ENCODE assay signal across 1 cellular context in the genomic region with DNA sequence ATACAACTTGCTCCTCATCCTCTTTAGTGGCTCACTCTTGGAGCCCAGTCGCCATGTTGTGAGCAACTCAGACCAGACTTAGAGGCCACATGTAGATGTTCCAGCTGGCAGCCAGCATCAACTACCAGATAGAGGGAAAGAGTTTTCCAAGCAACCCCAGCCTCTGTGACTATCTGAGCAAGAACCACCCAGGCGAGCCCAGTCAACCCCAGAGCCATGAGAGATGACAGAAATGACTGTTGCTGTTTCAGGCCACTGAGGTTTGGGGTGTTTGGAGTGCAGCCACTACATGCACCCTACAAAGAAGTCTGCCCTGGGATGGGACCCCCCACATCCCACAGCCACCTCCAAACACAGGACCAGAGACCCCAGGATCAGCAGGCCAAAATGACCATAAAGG.
TF ChIP-seq lines count a peak whose summit lies in the region.

No MANE protein-coding gene starts in this region.

TF ChIP-seq in K562, 482 proteins besides CTCF, POLR2A, EP300 and RAD21 (continued from another document and continues in another):
- TF ChIP-seq, protein P1, sequence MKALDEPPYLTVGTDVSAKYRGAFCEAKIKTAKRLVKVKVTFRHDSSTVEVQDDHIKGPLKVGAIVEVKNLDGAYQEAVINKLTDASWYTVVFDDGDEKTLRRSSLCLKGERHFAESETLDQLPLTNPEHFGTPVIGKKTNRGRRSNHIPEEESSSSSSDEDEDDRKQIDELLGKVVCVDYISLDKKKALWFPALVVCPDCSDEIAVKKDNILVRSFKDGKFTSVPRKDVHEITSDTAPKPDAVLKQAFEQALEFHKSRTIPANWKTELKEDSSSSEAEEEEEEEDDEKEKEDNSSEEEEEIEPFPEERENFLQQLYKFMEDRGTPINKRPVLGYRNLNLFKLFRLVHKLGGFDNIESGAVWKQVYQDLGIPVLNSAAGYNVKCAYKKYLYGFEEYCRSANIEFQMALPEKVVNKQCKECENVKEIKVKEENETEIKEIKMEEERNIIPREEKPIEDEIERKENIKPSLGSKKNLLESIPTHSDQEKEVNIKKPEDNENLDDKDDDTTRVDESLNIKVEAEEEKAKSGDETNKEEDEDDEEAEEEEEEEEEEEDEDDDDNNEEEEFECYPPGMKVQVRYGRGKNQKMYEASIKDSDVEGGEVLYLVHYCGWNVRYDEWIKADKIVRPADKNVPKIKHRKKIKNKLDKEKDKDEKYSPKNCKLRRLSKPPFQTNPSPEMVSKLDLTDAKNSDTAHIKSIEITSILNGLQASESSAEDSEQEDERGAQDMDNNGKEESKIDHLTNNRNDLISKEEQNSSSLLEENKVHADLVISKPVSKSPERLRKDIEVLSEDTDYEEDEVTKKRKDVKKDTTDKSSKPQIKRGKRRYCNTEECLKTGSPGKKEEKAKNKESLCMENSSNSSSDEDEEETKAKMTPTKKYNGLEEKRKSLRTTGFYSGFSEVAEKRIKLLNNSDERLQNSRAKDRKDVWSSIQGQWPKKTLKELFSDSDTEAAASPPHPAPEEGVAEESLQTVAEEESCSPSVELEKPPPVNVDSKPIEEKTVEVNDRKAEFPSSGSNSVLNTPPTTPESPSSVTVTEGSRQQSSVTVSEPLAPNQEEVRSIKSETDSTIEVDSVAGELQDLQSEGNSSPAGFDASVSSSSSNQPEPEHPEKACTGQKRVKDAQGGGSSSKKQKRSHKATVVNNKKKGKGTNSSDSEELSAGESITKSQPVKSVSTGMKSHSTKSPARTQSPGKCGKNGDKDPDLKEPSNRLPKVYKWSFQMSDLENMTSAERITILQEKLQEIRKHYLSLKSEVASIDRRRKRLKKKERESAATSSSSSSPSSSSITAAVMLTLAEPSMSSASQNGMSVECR (CRISPR knock-in tag; IDR thresholded peaks at IDR 0.05) = no peak
- TF ChIP-seq STAT5B (CRISPR knock-in tag; IDR thresholded peaks at IDR 0.05) (no peak), JUNB (CRISPR knock-in tag; conservative IDR thresholded peaks at IDR 0.05) (no peak), ZNF165 (CRISPR knock-in tag; IDR thresholded peaks at IDR 0.05; ENCODE audit: borderline replicate concordance) (no peak), TAF1 (IDR thresholded peaks at IDR 0.05; ENCODE audit: control insufficient read depth, extremely low read depth, insufficient read depth, low read length, severe bottlenecking) (no peak), KDM4B (IDR thresholded peaks at IDR 0.05; ENCODE audit: borderline replicate concordance in 2 of 2, low read depth in 1 of 2) (no peak), ZNF445 (CRISPR knock-in tag; IDR thresholded peaks at IDR 0.05; ENCODE audit: low read depth) (no peak), ZNF232 (CRISPR knock-in tag; IDR thresholded peaks at IDR 0.05) (no peak), ZFP36 (IDR thresholded peaks at IDR 0.05; ENCODE audit: low read depth, low read length, partially characterized antibody) (no peak), SNRNP70 (optimal IDR thresholded peaks at IDR 0.05; ENCODE audit: low read depth, low read length) (peak; percentile 36), EP400 (IDR thresholded peaks at IDR 0.05) (no peak), JUN (IDR thresholded peaks at IDR 0.05; ENCODE audit: borderline replicate concordance, low read depth, low read length) (no peak), JUN (CRISPR knock-in tag; IDR thresholded peaks at IDR 0.05; ENCODE audit: borderline replicate concordance) (no peak), CHD1 (IDR thresholded peaks at IDR 0.05; ENCODE audit: low read length) (peak; percentile 24), KLF16 (IDR thresholded peaks at IDR 0.05) (no peak), TCF7 (IDR thresholded peaks at IDR 0.05; ENCODE audit: borderline replicate concordance) (0 out of 2 replicates have a peak, but pooled peaks have one; percentile 1), ETV5 (CRISPR knock-in tag; IDR thresholded peaks at IDR 0.05; ENCODE audit: low read depth) (no peak), CEBPB (tag; IDR thresholded peaks at IDR 0.05) (no peak), RCOR1 (IDR thresholded peaks at IDR 0.05; ENCODE audit: borderline replicate concordance in 1 of 2, low read depth in 2 of 2, low read length in 2 of 2) (no peak), RBM39 (optimal IDR thresholded peaks at IDR 0.05; ENCODE audit: low read depth, low read length) (no peak), ZKSCAN3 (CRISPR knock-in tag; IDR thresholded peaks at IDR 0.05) (no peak), HEY1 (CRISPR knock-in tag; IDR thresholded peaks at IDR 0.05; ENCODE audit: borderline replicate concordance) (no peak), MBD2 (IDR thresholded peaks at IDR 0.05; ENCODE audit: borderline replicate concordance, low read depth) (no peak), NR2F6 (CRISPR knock-in tag; IDR thresholded peaks at IDR 0.05) (peak; percentile 69; the same call in 1 of the 2 replicates), PRMT5 (CRISPR knock-in tag; IDR thresholded peaks at IDR 0.05) (0 out of 2 replicates have a peak, but pooled peaks have one; percentile 36), ZNF695 (CRISPR knock-in tag; IDR thresholded peaks at IDR 0.05) (0 out of 2 replicates have a peak, but pooled peaks have one; percentile 31), JUND (IDR thresholded peaks at IDR 0.05; ENCODE audit: borderline replicate concordance, low read depth, low read length) (no peak), JUND (tag; IDR thresholded peaks at IDR 0.05; ENCODE audit: borderline replicate concordance, low read depth, low read length) (no peak), MAFF (IDR thresholded peaks at IDR 0.05; ENCODE audit: low read length) (no peak), THRAP3 (IDR thresholded peaks at IDR 0.05; ENCODE audit: borderline replicate concordance) (no peak), MTA3 (IDR thresholded peaks at IDR 0.05; ENCODE audit: borderline replicate concordance) (no peak), TRIM24 (IDR thresholded peaks at IDR 0.05) (no peak), WHSC1 (IDR thresholded peaks at IDR 0.05; ENCODE audit: low read length) (no peak), NFYB (IDR thresholded peaks at IDR 0.05; ENCODE audit: extremely low read depth, insufficient read length) (no peak)
- TF ChIP-seq, protein P2, sequence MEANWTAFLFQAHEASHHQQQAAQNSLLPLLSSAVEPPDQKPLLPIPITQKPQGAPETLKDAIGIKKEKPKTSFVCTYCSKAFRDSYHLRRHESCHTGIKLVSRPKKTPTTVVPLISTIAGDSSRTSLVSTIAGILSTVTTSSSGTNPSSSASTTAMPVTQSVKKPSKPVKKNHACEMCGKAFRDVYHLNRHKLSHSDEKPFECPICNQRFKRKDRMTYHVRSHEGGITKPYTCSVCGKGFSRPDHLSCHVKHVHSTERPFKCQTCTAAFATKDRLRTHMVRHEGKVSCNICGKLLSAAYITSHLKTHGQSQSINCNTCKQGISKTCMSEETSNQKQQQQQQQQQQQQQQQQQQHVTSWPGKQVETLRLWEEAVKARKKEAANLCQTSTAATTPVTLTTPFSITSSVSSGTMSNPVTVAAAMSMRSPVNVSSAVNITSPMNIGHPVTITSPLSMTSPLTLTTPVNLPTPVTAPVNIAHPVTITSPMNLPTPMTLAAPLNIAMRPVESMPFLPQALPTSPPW (CRISPR knock-in tag; IDR thresholded peaks at IDR 0.05) = no peak
- TF ChIP-seq, protein P3, sequence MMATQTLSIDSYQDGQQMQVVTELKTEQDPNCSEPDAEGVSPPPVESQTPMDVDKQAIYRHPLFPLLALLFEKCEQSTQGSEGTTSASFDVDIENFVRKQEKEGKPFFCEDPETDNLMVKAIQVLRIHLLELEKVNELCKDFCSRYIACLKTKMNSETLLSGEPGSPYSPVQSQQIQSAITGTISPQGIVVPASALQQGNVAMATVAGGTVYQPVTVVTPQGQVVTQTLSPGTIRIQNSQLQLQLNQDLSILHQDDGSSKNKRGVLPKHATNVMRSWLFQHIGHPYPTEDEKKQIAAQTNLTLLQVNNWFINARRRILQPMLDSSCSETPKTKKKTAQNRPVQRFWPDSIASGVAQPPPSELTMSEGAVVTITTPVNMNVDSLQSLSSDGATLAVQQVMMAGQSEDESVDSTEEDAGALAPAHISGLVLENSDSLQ (IDR thresholded peaks at IDR 0.05) = no peak
- TF ChIP-seq, protein P4, sequence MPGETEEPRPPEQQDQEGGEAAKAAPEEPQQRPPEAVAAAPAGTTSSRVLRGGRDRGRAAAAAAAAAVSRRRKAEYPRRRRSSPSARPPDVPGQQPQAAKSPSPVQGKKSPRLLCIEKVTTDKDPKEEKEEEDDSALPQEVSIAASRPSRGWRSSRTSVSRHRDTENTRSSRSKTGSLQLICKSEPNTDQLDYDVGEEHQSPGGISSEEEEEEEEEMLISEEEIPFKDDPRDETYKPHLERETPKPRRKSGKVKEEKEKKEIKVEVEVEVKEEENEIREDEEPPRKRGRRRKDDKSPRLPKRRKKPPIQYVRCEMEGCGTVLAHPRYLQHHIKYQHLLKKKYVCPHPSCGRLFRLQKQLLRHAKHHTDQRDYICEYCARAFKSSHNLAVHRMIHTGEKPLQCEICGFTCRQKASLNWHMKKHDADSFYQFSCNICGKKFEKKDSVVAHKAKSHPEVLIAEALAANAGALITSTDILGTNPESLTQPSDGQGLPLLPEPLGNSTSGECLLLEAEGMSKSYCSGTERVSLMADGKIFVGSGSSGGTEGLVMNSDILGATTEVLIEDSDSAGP (CRISPR knock-in tag; IDR thresholded peaks at IDR 0.05) = 0 out of 2 replicates have a peak, but pooled peaks have one; percentile 71
- TF ChIP-seq, protein P5, sequence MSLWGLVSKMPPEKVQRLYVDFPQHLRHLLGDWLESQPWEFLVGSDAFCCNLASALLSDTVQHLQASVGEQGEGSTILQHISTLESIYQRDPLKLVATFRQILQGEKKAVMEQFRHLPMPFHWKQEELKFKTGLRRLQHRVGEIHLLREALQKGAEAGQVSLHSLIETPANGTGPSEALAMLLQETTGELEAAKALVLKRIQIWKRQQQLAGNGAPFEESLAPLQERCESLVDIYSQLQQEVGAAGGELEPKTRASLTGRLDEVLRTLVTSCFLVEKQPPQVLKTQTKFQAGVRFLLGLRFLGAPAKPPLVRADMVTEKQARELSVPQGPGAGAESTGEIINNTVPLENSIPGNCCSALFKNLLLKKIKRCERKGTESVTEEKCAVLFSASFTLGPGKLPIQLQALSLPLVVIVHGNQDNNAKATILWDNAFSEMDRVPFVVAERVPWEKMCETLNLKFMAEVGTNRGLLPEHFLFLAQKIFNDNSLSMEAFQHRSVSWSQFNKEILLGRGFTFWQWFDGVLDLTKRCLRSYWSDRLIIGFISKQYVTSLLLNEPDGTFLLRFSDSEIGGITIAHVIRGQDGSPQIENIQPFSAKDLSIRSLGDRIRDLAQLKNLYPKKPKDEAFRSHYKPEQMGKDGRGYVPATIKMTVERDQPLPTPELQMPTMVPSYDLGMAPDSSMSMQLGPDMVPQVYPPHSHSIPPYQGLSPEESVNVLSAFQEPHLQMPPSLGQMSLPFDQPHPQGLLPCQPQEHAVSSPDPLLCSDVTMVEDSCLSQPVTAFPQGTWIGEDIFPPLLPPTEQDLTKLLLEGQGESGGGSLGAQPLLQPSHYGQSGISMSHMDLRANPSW (CRISPR knock-in tag; IDR thresholded peaks at IDR 0.05) = no peak
- TF ChIP-seq, protein P6, sequence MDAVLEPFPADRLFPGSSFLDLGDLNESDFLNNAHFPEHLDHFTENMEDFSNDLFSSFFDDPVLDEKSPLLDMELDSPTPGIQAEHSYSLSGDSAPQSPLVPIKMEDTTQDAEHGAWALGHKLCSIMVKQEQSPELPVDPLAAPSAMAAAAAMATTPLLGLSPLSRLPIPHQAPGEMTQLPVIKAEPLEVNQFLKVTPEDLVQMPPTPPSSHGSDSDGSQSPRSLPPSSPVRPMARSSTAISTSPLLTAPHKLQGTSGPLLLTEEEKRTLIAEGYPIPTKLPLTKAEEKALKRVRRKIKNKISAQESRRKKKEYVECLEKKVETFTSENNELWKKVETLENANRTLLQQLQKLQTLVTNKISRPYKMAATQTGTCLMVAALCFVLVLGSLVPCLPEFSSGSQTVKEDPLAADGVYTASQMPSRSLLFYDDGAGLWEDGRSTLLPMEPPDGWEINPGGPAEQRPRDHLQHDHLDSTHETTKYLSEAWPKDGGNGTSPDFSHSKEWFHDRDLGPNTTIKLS (IDR thresholded peaks at IDR 0.05; ENCODE audit: borderline replicate concordance, low read depth) = no peak
- TF ChIP-seq, protein P7, sequence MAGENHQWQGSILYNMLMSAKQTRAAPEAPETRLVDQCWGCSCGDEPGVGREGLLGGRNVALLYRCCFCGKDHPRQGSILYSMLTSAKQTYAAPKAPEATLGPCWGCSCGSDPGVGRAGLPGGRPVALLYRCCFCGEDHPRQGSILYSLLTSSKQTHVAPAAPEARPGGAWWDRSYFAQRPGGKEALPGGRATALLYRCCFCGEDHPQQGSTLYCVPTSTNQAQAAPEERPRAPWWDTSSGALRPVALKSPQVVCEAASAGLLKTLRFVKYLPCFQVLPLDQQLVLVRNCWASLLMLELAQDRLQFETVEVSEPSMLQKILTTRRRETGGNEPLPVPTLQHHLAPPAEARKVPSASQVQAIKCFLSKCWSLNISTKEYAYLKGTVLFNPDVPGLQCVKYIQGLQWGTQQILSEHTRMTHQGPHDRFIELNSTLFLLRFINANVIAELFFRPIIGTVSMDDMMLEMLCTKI (IDR thresholded peaks at IDR 0.05; ENCODE audit: partially characterized antibody) = no peak
- TF ChIP-seq, protein P8, sequence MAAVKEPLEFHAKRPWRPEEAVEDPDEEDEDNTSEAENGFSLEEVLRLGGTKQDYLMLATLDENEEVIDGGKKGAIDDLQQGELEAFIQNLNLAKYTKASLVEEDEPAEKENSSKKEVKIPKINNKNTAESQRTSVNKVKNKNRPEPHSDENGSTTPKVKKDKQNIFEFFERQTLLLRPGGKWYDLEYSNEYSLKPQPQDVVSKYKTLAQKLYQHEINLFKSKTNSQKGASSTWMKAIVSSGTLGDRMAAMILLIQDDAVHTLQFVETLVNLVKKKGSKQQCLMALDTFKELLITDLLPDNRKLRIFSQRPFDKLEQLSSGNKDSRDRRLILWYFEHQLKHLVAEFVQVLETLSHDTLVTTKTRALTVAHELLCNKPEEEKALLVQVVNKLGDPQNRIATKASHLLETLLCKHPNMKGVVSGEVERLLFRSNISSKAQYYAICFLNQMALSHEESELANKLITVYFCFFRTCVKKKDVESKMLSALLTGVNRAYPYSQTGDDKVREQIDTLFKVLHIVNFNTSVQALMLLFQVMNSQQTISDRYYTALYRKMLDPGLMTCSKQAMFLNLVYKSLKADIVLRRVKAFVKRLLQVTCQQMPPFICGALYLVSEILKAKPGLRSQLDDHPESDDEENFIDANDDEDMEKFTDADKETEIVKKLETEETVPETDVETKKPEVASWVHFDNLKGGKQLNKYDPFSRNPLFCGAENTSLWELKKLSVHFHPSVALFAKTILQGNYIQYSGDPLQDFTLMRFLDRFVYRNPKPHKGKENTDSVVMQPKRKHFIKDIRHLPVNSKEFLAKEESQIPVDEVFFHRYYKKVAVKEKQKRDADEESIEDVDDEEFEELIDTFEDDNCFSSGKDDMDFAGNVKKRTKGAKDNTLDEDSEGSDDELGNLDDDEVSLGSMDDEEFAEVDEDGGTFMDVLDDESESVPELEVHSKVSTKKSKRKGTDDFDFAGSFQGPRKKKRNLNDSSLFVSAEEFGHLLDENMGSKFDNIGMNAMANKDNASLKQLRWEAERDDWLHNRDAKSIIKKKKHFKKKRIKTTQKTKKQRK (IDR thresholded peaks at IDR 0.05; ENCODE audit: borderline replicate concordance, low read depth, low read length) = no peak
- TF ChIP-seq, protein P9, sequence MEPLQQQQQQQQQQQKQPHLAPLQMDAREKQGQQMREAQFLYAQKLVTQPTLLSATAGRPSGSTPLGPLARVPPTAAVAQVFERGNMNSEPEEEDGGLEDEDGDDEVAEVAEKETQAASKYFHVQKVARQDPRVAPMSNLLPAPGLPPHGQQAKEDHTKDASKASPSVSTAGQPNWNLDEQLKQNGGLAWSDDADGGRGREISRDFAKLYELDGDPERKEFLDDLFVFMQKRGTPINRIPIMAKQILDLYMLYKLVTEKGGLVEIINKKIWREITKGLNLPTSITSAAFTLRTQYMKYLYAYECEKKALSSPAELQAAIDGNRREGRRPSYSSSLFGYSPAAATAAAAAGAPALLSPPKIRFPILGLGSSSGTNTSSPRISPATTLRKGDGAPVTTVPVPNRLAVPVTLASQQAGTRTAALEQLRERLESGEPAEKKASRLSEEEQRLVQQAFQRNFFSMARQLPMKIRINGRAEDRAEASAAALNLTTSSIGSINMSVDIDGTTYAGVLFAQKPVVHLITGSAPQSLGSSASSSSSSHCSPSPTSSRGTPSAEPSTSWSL (CRISPR knock-in tag; IDR thresholded peaks at IDR 0.05; ENCODE audit: borderline replicate concordance) = 0 out of 2 replicates have a peak, but pooled peaks have one; percentile 19
